In the genomic region with DNA sequence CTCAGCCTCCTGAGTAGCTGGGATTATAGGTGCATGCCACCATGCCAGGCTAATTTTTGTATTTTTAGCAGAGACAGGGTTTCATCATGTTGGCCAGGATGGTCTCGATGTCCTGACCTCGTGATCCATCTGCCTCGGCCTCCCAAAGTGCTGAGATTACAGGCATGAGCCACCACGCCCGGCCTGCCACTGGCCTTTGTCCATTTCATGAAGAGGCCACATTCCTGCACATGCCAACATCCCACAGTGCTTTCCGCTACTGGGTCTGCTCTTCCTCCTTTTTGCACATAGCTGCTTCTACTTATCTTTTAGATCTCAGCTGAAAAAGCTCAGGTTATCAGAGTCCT, we compare ENCODE assay signal across 7 cellular contexts. TPM values are rescaled to one million over a fixed set of nuclear protein-coding genes. Genes with fewer than 3 reads are reported as not detected.
DNase-seq lines count a peak whose midpoint lies in the region; ATAC-seq and TF ChIP-seq lines count a peak whose summit lies in the region.
"Not testable (repeated sequence)": the region's sequence is repeated elsewhere in the genome, so short reads cannot be mapped to it uniquely, and the experiment has no call there.

No MANE protein-coding gene starts in this region.

- H3K27me3 ChIP-seq in CD4-positive, alpha-beta memory T cell (ENCODE audit: insufficient read depth, low read length); KMS-11 (ENCODE audit: insufficient read depth, low read depth): not testable (repeated sequence)

- not testable (repeated sequence) for H3K27ac ChIP-seq in CD4-positive, alpha-beta memory T cell (ENCODE audit: low read depth, low read length)
- H3K27ac ChIP-seq in KMS-11 = 0 out of 2 replicates have a peak overlapping the region, but pooled peaks have one; percentile 2

- H3K27me3 Mint-ChIP-seq in CD4-positive, alpha-beta memory T cell; T-helper 17 cell; activated T-helper 1 cell treated with anti-CD3 and anti-CD28 coated beads, Interleukin-12 subunit alpha, Interleukin-12 subunit beta, Interleukin-2, Interleukin-4 antibody, amounts not matched to agents 30 ng/mL and 10 ng/mL and 1 ng/mL, durations not matched to agents 14 hours and 24 hours and 36 hours (ENCODE audit: insufficient read depth); central memory CD8-positive, alpha-beta T cell; naive thymus-derived CD8-positive, alpha-beta T cell; stimulated activated naive B cell treated with anti-CD40 and anti-IgM and Interleukin-4, amounts not matched to agents 10 μg/mL and 1 μg/mL and 100 μg/mL, for 72 hours: not testable (repeated sequence)

- H4K20me1 ChIP-seq in KMS-11 (ENCODE audit: insufficient read depth) = not testable (repeated sequence)

- not testable (repeated sequence) for TF ChIP-seq CTCF in KMS-11 (conservative IDR thresholded peaks at IDR 0.05; ENCODE audit: low read depth, low read length)

- H3K79me2 ChIP-seq in KMS-11 (ENCODE audit: insufficient read depth, low read depth) = not testable (repeated sequence)

- POLR2A ChIA-PET in CD4-positive, alpha-beta memory T cell (lab: Charles Lee; ENCODE audit: partially characterized antibody) = interaction anchor here (1.4 to 1.9 kb wide), 4 partner anchors 12 to 134 kb away, joined by 5 to 6 read pairs (median 6); no protein-coding TSS in a partner anchor
- POLR2A ChIA-PET in naive thymus-derived CD8-positive, alpha-beta T cell (lab: Charles Lee) = interaction anchor here (0.6 kb wide), 2 partner anchors 16 to 38 kb away, joined by 4 to 5 read pairs; no protein-coding TSS in a partner anchor

- not testable (repeated sequence) for H3K36me3 Mint-ChIP-seq in CD4-positive, alpha-beta memory T cell; T-helper 17 cell (ENCODE audit: low read depth); activated T-helper 1 cell treated with anti-CD3 and anti-CD28 coated beads, Interleukin-12 subunit alpha, Interleukin-12 subunit beta, Interleukin-2, Interleukin-4 antibody, amounts not matched to agents 30 ng/mL and 10 ng/mL and 1 ng/mL, durations not matched to agents 14 hours and 24 hours and 36 hours (ENCODE audit: low read depth); central memory CD8-positive, alpha-beta T cell (ENCODE audit: insufficient read depth); naive thymus-derived CD8-positive, alpha-beta T cell; stimulated activated naive B cell treated with anti-CD40 and anti-IgM and Interleukin-4, amounts not matched to agents 10 μg/mL and 1 μg/mL and 100 μg/mL, for 72 hours

- not testable (repeated sequence) for H3K9ac ChIP-seq in KMS-11

- peak overlapping the region; percentile 50; the same call in 1 of the 2 replicates for H3K4me2 ChIP-seq in KMS-11

- intact Hi-C loops in CD4-positive, alpha-beta memory T cell (cut with micrococcal nuclease); activated T-helper 1 cell treated with anti-CD3 and anti-CD28 coated beads, Interleukin-12 subunit alpha, Interleukin-12 subunit beta, Interleukin-2, Interleukin-4 antibody, amounts not matched to agents 30 ng/mL and 10 ng/mL and 1 ng/mL, durations not matched to agents 14 hours and 24 hours and 36 hours (cut with micrococcal nuclease): not testable (repeated sequence)

- H2AFZ ChIP-seq in KMS-11 (ENCODE audit: low read depth) = not testable (repeated sequence)

- H3K36me3 ChIP-seq in CD4-positive, alpha-beta memory T cell (ENCODE audit: insufficient read depth, low read length); KMS-11 (ENCODE audit: insufficient read depth): not testable (repeated sequence)

- not testable (repeated sequence) for ATAC-seq in T-helper 17 cell; central memory CD8-positive, alpha-beta T cell (replicated peaks; ENCODE audit: extremely low read depth, poor library complexity, severe bottlenecking); naive thymus-derived CD8-positive, alpha-beta T cell; stimulated activated naive B cell treated with anti-CD40 and anti-IgM and Interleukin-4, amounts not matched to agents 10 μg/mL and 1 μg/mL and 100 μg/mL, for 72 hours (replicated peaks)

- H3K27ac Mint-ChIP-seq in CD4-positive, alpha-beta memory T cell = peak overlapping the region; percentile 71 to 99 (median 95)
- H3K27ac Mint-ChIP-seq in T-helper 17 cell = peak overlapping the region; percentile 88
- peak overlapping the region; percentile 76 for H3K27ac Mint-ChIP-seq in activated T-helper 1 cell treated with anti-CD3 and anti-CD28 coated beads, Interleukin-12 subunit alpha, Interleukin-12 subunit beta, Interleukin-2, Interleukin-4 antibody, amounts not matched to agents 30 ng/mL and 10 ng/mL and 1 ng/mL, durations not matched to agents 14 hours and 24 hours and 36 hours
- H3K27ac Mint-ChIP-seq in central memory CD8-positive, alpha-beta T cell (ENCODE audit: low read depth) = peak overlapping the region; percentile 75
- H3K27ac Mint-ChIP-seq in naive thymus-derived CD8-positive, alpha-beta T cell = peak overlapping the region in 9 of 10 donors; percentile 41 to 92 (median 89)
- peak overlapping the region; percentile 43 for H3K27ac Mint-ChIP-seq in stimulated activated naive B cell treated with anti-CD40 and anti-IgM and Interleukin-4, amounts not matched to agents 10 μg/mL and 1 μg/mL and 100 μg/mL, for 72 hours

- H3K4me3 ChIP-seq in CD4-positive, alpha-beta memory T cell (ENCODE audit: low read length in 2 of 2); KMS-11 (IDR thresholded peaks at IDR 0.05; ENCODE audit: insufficient read depth, low read depth, low read length): not testable (repeated sequence)

- DNase-seq in CD4-positive, alpha-beta memory T cell; T-helper 17 cell; activated T-helper 1 cell treated with anti-CD3 and anti-CD28 coated beads, Interleukin-12 subunit alpha, Interleukin-12 subunit beta, Interleukin-2, Interleukin-4 antibody, amounts not matched to agents 30 ng/mL and 10 ng/mL and 1 ng/mL, durations not matched to agents 14 hours and 24 hours and 36 hours (ENCODE audit: low spot score); central memory CD8-positive, alpha-beta T cell (ENCODE audit: low spot score in 2 of 2); naive thymus-derived CD8-positive, alpha-beta T cell; stimulated activated naive B cell treated with anti-CD40 and anti-IgM and Interleukin-4, amounts not matched to agents 10 μg/mL and 1 μg/mL and 100 μg/mL, for 72 hours: not testable (repeated sequence)

- CTCF ChIA-PET in CD4-positive, alpha-beta memory T cell (lab: Charles Lee; ENCODE audit: partially characterized antibody) = interaction anchor here (0.8 to 9.1 kb wide), 11 partner anchors 9 to 190 kb away, joined by 3 to 77 read pairs (median 5); no protein-coding TSS in a partner anchor

- H3K9me3 ChIP-seq in CD4-positive, alpha-beta memory T cell (ENCODE audit: control insufficient read depth in 1 of 2, low read length in 2 of 2); T-helper 17 cell (ENCODE audit: control insufficient read depth, low read length, poor library complexity, severe bottlenecking): not testable (repeated sequence)

- not testable (repeated sequence) for H3K9me3 Mint-ChIP-seq in CD4-positive, alpha-beta memory T cell; activated T-helper 1 cell treated with anti-CD3 and anti-CD28 coated beads, Interleukin-12 subunit alpha, Interleukin-12 subunit beta, Interleukin-2, Interleukin-4 antibody, amounts not matched to agents 30 ng/mL and 10 ng/mL and 1 ng/mL, durations not matched to agents 14 hours and 24 hours and 36 hours; central memory CD8-positive, alpha-beta T cell; naive thymus-derived CD8-positive, alpha-beta T cell; stimulated activated naive B cell treated with anti-CD40 and anti-IgM and Interleukin-4, amounts not matched to agents 10 μg/mL and 1 μg/mL and 100 μg/mL, for 72 hours

- peaks cover 49% of the 10 kb centered on the region for H3K4me1 ChIP-seq in CD4-positive, alpha-beta memory T cell (ENCODE audit: insufficient read depth, low read length)
- H3K4me1 ChIP-seq in KMS-11 (ENCODE audit: low read depth, poor library complexity, severe bottlenecking) = peaks cover 58% of the 10 kb centered on the region

- peaks cover 43 to 65% (median 49%) of the 10 kb centered on the region in 4 donors for H3K4me1 Mint-ChIP-seq in CD4-positive, alpha-beta memory T cell
- H3K4me1 Mint-ChIP-seq in T-helper 17 cell = peaks cover 45% of the 10 kb centered on the region
- H3K4me1 Mint-ChIP-seq in activated T-helper 1 cell treated with anti-CD3 and anti-CD28 coated beads, Interleukin-12 subunit alpha, Interleukin-12 subunit beta, Interleukin-2, Interleukin-4 antibody, amounts not matched to agents 30 ng/mL and 10 ng/mL and 1 ng/mL, durations not matched to agents 14 hours and 24 hours and 36 hours (ENCODE audit: low read depth) = peaks cover 48% of the 10 kb centered on the region
- peaks cover 39% of the 10 kb centered on the region for H3K4me1 Mint-ChIP-seq in central memory CD8-positive, alpha-beta T cell
- H3K4me1 Mint-ChIP-seq in naive thymus-derived CD8-positive, alpha-beta T cell = peaks cover 23 to 64% (median 43%) of the 10 kb centered on the region in 4 donors
- peaks cover 49 to 92% of the 10 kb centered on the region in 2 donors for H3K4me1 Mint-ChIP-seq in stimulated activated naive B cell treated with anti-CD40 and anti-IgM and Interleukin-4, amounts not matched to agents 10 μg/mL and 1 μg/mL and 100 μg/mL, for 72 hours

- H3K4me3 Mint-ChIP-seq in CD4-positive, alpha-beta memory T cell = peak overlapping the region; percentile 2 to 89 (median 74)
- peak overlapping the region; percentile 85 for H3K4me3 Mint-ChIP-seq in T-helper 17 cell
- not testable (repeated sequence) for H3K4me3 Mint-ChIP-seq in activated T-helper 1 cell treated with anti-CD3 and anti-CD28 coated beads, Interleukin-12 subunit alpha, Interleukin-12 subunit beta, Interleukin-2, Interleukin-4 antibody, amounts not matched to agents 30 ng/mL and 10 ng/mL and 1 ng/mL, durations not matched to agents 14 hours and 24 hours and 36 hours
- peak overlapping the region; percentile 39 for H3K4me3 Mint-ChIP-seq in central memory CD8-positive, alpha-beta T cell
- peak overlapping the region in 9 of 10 donors; percentile 7 to 64 (median 29) for H3K4me3 Mint-ChIP-seq in naive thymus-derived CD8-positive, alpha-beta T cell
- peak overlapping the region; percentile 18 to 57 for H3K4me3 Mint-ChIP-seq in stimulated activated naive B cell treated with anti-CD40 and anti-IgM and Interleukin-4, amounts not matched to agents 10 μg/mL and 1 μg/mL and 100 μg/mL, for 72 hours

RNA-seq across cellular contexts. Expression of gene PTPRJ, which starts 59.3 kb away (rescaled TPM):
- 10 to 100 TPM; 57.8 to 57.9 TPM for total RNA-seq in CD4-positive, alpha-beta memory T cell
- 10 to 100 TPM in 1 of 2 donors, 1 to 10 TPM in 1; 3.3 to 16.6 TPM for polyA plus RNA-seq in CD4-positive, alpha-beta memory T cell
- total RNA-seq in T-helper 17 cell = 10 to 100 TPM; 33.2 to 83.9 TPM
- total RNA-seq in activated T-helper 1 cell treated with anti-CD3 and anti-CD28 coated beads, Interleukin-12 subunit alpha, Interleukin-12 subunit beta, Interleukin-2, Interleukin-4 antibody, amounts not matched to agents 30 ng/mL and 10 ng/mL and 1 ng/mL, durations not matched to agents 14 hours and 24 hours and 36 hours = 69.6 and 70.3 TPM in 2 replicates
- 10 to 100 TPM; 21.7 to 23.7 TPM for total RNA-seq in naive thymus-derived CD8-positive, alpha-beta T cell
- polyA plus RNA-seq in naive thymus-derived CD8-positive, alpha-beta T cell = 10 to 100 TPM in 1 of 3 donors, 1 to 10 TPM in 2; 4.3 to 10.2 (median 5.3) TPM

Comparison
In these comparisons a context has a peak if more than half of its experiments do, and no peak if none do; other contexts are left out.
1. H3K27ac Mint-ChIP-seq: peak in every context shown above with its lines; median percentile 95 in CD4-positive, alpha-beta memory T cell; 89 in naive thymus-derived CD8-positive, alpha-beta T cell; 88 in T-helper 17 cell; 76 in activated T-helper 1 cell treated with anti-CD3 and anti-CD28 coated beads, Interleukin-12 subunit alpha, Interleukin-12 subunit beta, Interleukin-2, Interleukin-4 antibody, amounts not matched to agents 30 ng/mL and 10 ng/mL and 1 ng/mL, durations not matched to agents 14 hours and 24 hours and 36 hours; 75 in central memory CD8-positive, alpha-beta T cell; 43 in stimulated activated naive B cell treated with anti-CD40 and anti-IgM and Interleukin-4, amounts not matched to agents 10 μg/mL and 1 μg/mL and 100 μg/mL, for 72 hours.